In genomic region chr22:17851754-17852153, GRCh38 we compare ENCODE assay signal across 18 cellular contexts.
A peak's percentile ranks its signal among the peaks of the same experiment; 100 is the strongest.
DNase-seq lines count a peak whose midpoint lies in the region; ATAC-seq, FAIRE-seq and TF ChIP-seq lines count a peak whose summit lies in the region.
"Had no signal": no experiment of that assay in that cellular context is flagged by ENCODE, and none has a peak within 500 bp of the region (broad histone marks: within the 10 kb centered on the region; RNA-seq: fewer than 3 reads in every experiment).

No MANE protein-coding gene starts in this region.

- H2AFZ ChIP-seq in parathyroid adenoma = no peak overlapping the region

- 60 to 72% methylated on average over 14 of the region's 14 CpGs for WGBS in thyroid gland, 2 donors

- peak; percentile 47 for FAIRE-seq in bronchial epithelial cell (lab: Jason Lieb, UNC)
- FAIRE-seq: GM12892 had no signal

- no peak overlapping the region for H3K4me3 Mint-ChIP-seq in activated T-cell treated with anti-CD3 and anti-CD28 coated beads, Interleukin-2, amount 50 U/mL, for 72 hours
- no peak overlapping the region for H3K4me3 Mint-ChIP-seq in activated CD4-positive, alpha-beta memory T cell treated with anti-CD3 and anti-CD28 coated beads for 36 hours
- no peak overlapping the region for H3K4me3 Mint-ChIP-seq in activated T-helper 17 cell treated with anti-CD3 and anti-CD28 coated beads, Interleukin-2, amount 50 U/mL, for 72 hours
- H3K4me3 Mint-ChIP-seq: activated CD8-positive, alpha-beta T cell treated with anti-CD3 and anti-CD28 coated beads, Interleukin-2, amount 10 ng/mL, durations not matched to agents 7 days and 5 days; dendritic cell treated with granulocyte-macrophage colony-stimulating factor and Interleukin-4, amounts not matched to agents 40 ng/mL and 50 ng/mL, for 4 days; stimulated activated effector memory CD8-positive, alpha-beta T cell treated with anti-CD3 and anti-CD28 coated beads, Interleukin-12 subunit alpha, Interleukin-12 subunit beta, amount 100 ng/mL, for 72 hours had no signal

- no peak overlapping the region for H3K27ac ChIP-seq in parathyroid adenoma
- H3K27ac ChIP-seq in thyroid gland = no peak overlapping the region

- H3K9me3 ChIP-seq in parathyroid adenoma (ENCODE audit: control insufficient read depth, low read length) = no peaks in the 10 kb centered on the region
- H3K9me3 ChIP-seq in thyroid gland = no peaks in the 10 kb centered on the region

- peak; percentile 88 for ATAC-seq in left ventricle myocardium superior
- no peak for ATAC-seq in GM18870 (IDR thresholded peaks at IDR 0.05; ENCODE audit: unreplicated experiment)
- no peak for ATAC-seq in activated T-cell treated with anti-CD3 and anti-CD28 coated beads, Interleukin-2, amount 50 U/mL, for 72 hours (replicated peaks in 1 of 2)
- ATAC-seq in activated T-helper 17 cell treated with anti-CD3 and anti-CD28 coated beads, Interleukin-2, amount 50 U/mL, for 72 hours (replicated peaks) = no peak
- ATAC-seq: activated CD8-positive, alpha-beta T cell treated with anti-CD3 and anti-CD28 coated beads, Interleukin-2, amount 10 ng/mL, durations not matched to agents 7 days and 5 days; stimulated activated effector memory CD8-positive, alpha-beta T cell treated with anti-CD3 and anti-CD28 coated beads, Interleukin-12 subunit alpha, Interleukin-12 subunit beta, amount 100 ng/mL, for 72 hours had no signal

- TF ChIP-seq POLR2A in thyroid gland (IDR thresholded peaks at IDR 0.05) = no peak

- no peaks in the 10 kb centered on the region for H3K79me2 ChIP-seq in parathyroid adenoma

- H3K4me2 ChIP-seq in parathyroid adenoma (ENCODE audit: low read length) = peak overlapping the region; percentile 27

- TF ChIP-seq CTCF in bronchial epithelial cell (IDR thresholded peaks at IDR 0.05; ENCODE audit: insufficient read depth, low read length, severe bottlenecking) (no peak), parathyroid adenoma (IDR thresholded peaks at IDR 0.05) (no peak), thyroid gland (IDR thresholded peaks at IDR 0.05) (no peak)

- H3K4me1 ChIP-seq in parathyroid adenoma (peaks cover 7% of the 10 kb centered on the region), thyroid gland (peaks cover 4 to 8% of the 10 kb centered on the region in 2 donors)

- POLR2A ChIA-PET in activated CD4-positive, alpha-beta memory T cell treated with anti-CD3 and anti-CD28 coated beads for 36 hours (lab: Charles Lee) = no interaction called here

- H3K4me1 Mint-ChIP-seq in activated T-cell treated with anti-CD3 and anti-CD28 coated beads, Interleukin-2, amount 50 U/mL, for 72 hours (ENCODE audit: low read depth) = no peaks in the 10 kb centered on the region
- no peaks in the 10 kb centered on the region for H3K4me1 Mint-ChIP-seq in activated CD4-positive, alpha-beta memory T cell treated with anti-CD3 and anti-CD28 coated beads for 36 hours (ENCODE audit: low read depth)
- H3K4me1 Mint-ChIP-seq in activated T-helper 17 cell treated with anti-CD3 and anti-CD28 coated beads, Interleukin-2, amount 50 U/mL, for 72 hours = peaks cover 4% of the 10 kb centered on the region
- H3K4me1 Mint-ChIP-seq: stimulated activated effector memory CD8-positive, alpha-beta T cell treated with anti-CD3 and anti-CD28 coated beads, Interleukin-12 subunit alpha, Interleukin-12 subunit beta, amount 100 ng/mL, for 72 hours had no signal

- H3K27me3 ChIP-seq in bronchial epithelial cell (ENCODE audit: control insufficient read depth, insufficient read depth, low read length) = no peaks in the 10 kb centered on the region
- no peaks in the 10 kb centered on the region for H3K27me3 ChIP-seq in parathyroid adenoma (ENCODE audit: control insufficient read depth, insufficient read depth, low read length)
- no peaks in the 10 kb centered on the region for H3K27me3 ChIP-seq in thyroid gland

- no peaks in the 10 kb centered on the region for H3K27me3 Mint-ChIP-seq in activated T-cell treated with anti-CD3 and anti-CD28 coated beads, Interleukin-2, amount 50 U/mL, for 72 hours (ENCODE audit: low read depth)
- H3K27me3 Mint-ChIP-seq in activated CD4-positive, alpha-beta memory T cell treated with anti-CD3 and anti-CD28 coated beads for 36 hours = no peaks in the 10 kb centered on the region
- no peaks in the 10 kb centered on the region for H3K27me3 Mint-ChIP-seq in activated T-helper 17 cell treated with anti-CD3 and anti-CD28 coated beads, Interleukin-2, amount 50 U/mL, for 72 hours
- H3K27me3 Mint-ChIP-seq: dendritic cell treated with granulocyte-macrophage colony-stimulating factor and Interleukin-4, amounts not matched to agents 40 ng/mL and 50 ng/mL, for 4 days had no signal

- DNase-seq in bronchial epithelial cell (ENCODE audit: low read depth) = no peak
- peak; percentile 79 for DNase-seq in left ventricle myocardium superior
- DNase-seq in thyroid gland = peak; percentile 53 to 71
- no peak for DNase-seq in activated T-cell treated with anti-CD3 and anti-CD28 coated beads, Interleukin-2, amount 50 U/mL, for 72 hours
- DNase-seq in activated CD4-positive, alpha-beta memory T cell treated with anti-CD3 and anti-CD28 coated beads for 36 hours = no peak
- DNase-seq: activated CD4-positive, CD25-positive, alpha-beta regulatory T cell; activated CD8-positive, alpha-beta T cell treated with anti-CD3 and anti-CD28 coated beads, Interleukin-2, amount 10 ng/mL, durations not matched to agents 7 days and 5 days; activated naive CD4-positive, alpha-beta T cell; COR-L47; DMS79 treated with DMSO at 0.1 percent for 48 hours; NCI-H1694 treated with DMSO at 0.1 percent for 48 hours; NCI-H82 had no signal

- CTCF ChIA-PET in activated CD4-positive, alpha-beta memory T cell treated with anti-CD3 and anti-CD28 coated beads for 36 hours (lab: Charles Lee) = no interaction called here

- no peak overlapping the region for H3K9ac ChIP-seq in parathyroid adenoma

- no peak overlapping the region for H3K4me3 ChIP-seq in bronchial epithelial cell (ENCODE audit: low read depth, low read length)
- H3K4me3 ChIP-seq in parathyroid adenoma (ENCODE audit: low read depth, low read length) = no peak overlapping the region
- no peak overlapping the region for H3K4me3 ChIP-seq in thyroid gland (replicated peaks in 1 of 3)

- no peak overlapping the region for H3K27ac Mint-ChIP-seq in activated T-cell treated with anti-CD3 and anti-CD28 coated beads, Interleukin-2, amount 50 U/mL, for 72 hours
- no peak overlapping the region for H3K27ac Mint-ChIP-seq in activated CD4-positive, alpha-beta memory T cell treated with anti-CD3 and anti-CD28 coated beads for 36 hours
- no peak overlapping the region for H3K27ac Mint-ChIP-seq in activated T-helper 17 cell treated with anti-CD3 and anti-CD28 coated beads, Interleukin-2, amount 50 U/mL, for 72 hours
- H3K27ac Mint-ChIP-seq: activated CD8-positive, alpha-beta T cell treated with anti-CD3 and anti-CD28 coated beads, Interleukin-2, amount 10 ng/mL, durations not matched to agents 7 days and 5 days; dendritic cell treated with granulocyte-macrophage colony-stimulating factor and Interleukin-4, amounts not matched to agents 40 ng/mL and 50 ng/mL, for 4 days; stimulated activated effector memory CD8-positive, alpha-beta T cell treated with anti-CD3 and anti-CD28 coated beads, Interleukin-12 subunit alpha, Interleukin-12 subunit beta, amount 100 ng/mL, for 72 hours had no signal

- intact Hi-C loops in left ventricle myocardium superior (cut with micrococcal nuclease) (no loop called here), thyroid gland (cut with DNase I) (no loop called here)
- intact Hi-C loops in activated CD4-positive, alpha-beta memory T cell treated with anti-CD3 and anti-CD28 coated beads for 36 hours (cut with micrococcal nuclease) = no loop called here

- H3K36me3 ChIP-seq in bronchial epithelial cell (ENCODE audit: control insufficient read depth, insufficient read depth, low read length) = peaks cover 7% of the 10 kb centered on the region
- no peaks in the 10 kb centered on the region for H3K36me3 ChIP-seq in parathyroid adenoma (ENCODE audit: control insufficient read depth, insufficient read depth, low read length)
- peaks cover 0 to 5% of the 10 kb centered on the region in 2 donors for H3K36me3 ChIP-seq in thyroid gland

- peaks cover 0 to 1% of the 10 kb centered on the region in 2 donors for H3K36me3 Mint-ChIP-seq in activated T-cell treated with anti-CD3 and anti-CD28 coated beads, Interleukin-2, amount 50 U/mL, for 72 hours (ENCODE audit: insufficient read depth in 2 of 2)
- peaks cover 2% of the 10 kb centered on the region for H3K36me3 Mint-ChIP-seq in activated CD4-positive, alpha-beta memory T cell treated with anti-CD3 and anti-CD28 coated beads for 36 hours
- H3K36me3 Mint-ChIP-seq in activated T-helper 17 cell treated with anti-CD3 and anti-CD28 coated beads, Interleukin-2, amount 50 U/mL, for 72 hours (ENCODE audit: low read depth) = no peaks in the 10 kb centered on the region

- no peaks in the 10 kb centered on the region for H3K9me3 Mint-ChIP-seq in activated T-cell treated with anti-CD3 and anti-CD28 coated beads, Interleukin-2, amount 50 U/mL, for 72 hours
- H3K9me3 Mint-ChIP-seq in activated CD4-positive, alpha-beta memory T cell treated with anti-CD3 and anti-CD28 coated beads for 36 hours = no peaks in the 10 kb centered on the region
- H3K9me3 Mint-ChIP-seq in activated T-helper 17 cell treated with anti-CD3 and anti-CD28 coated beads, Interleukin-2, amount 50 U/mL, for 72 hours = no peaks in the 10 kb centered on the region
- H3K9me3 Mint-ChIP-seq: dendritic cell treated with granulocyte-macrophage colony-stimulating factor and Interleukin-4, amounts not matched to agents 40 ng/mL and 50 ng/mL, for 4 days; stimulated activated effector memory CD8-positive, alpha-beta T cell treated with anti-CD3 and anti-CD28 coated beads, Interleukin-12 subunit alpha, Interleukin-12 subunit beta, amount 100 ng/mL, for 72 hours had no signal

Comparison
In these comparisons a context has a peak if more than half of its experiments do, and no peak if none do; other contexts are left out.
1. DNase-seq: peak in left ventricle myocardium superior (single experiment) and thyroid gland (2 of 2); none in bronchial epithelial cell (single experiment), activated T-cell treated with anti-CD3 and anti-CD28 coated beads, Interleukin-2, amount 50 U/mL, for 72 hours (0 of 2) and activated CD4-positive, alpha-beta memory T cell treated with anti-CD3 and anti-CD28 coated beads for 36 hours (single experiment).